ENCODE assay signal across 27 cellular contexts in the genomic region with DNA sequence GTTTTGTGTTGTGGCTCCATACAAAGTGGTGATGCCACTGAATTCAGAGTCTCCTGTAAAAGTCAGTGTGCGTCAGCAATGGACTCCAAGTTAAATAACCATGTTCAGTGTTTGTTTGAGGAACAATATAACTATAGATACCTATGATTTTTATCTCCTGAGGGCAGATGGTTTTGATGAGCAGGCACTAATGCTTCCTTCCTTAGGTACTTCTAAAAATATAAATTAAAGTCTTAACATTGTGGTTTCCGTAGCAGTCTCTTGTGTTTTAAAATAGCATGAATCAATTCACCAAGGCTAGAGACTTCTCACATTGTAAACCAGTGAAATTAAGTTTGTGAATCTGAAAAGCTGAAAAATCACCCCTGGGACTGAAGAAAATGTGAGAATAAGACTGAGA.
"Had no signal": no experiment of that assay in that cellular context is flagged by ENCODE, and none has a peak within 500 bp of the region (broad histone marks: within the 10 kb centered on the region; RNA-seq: fewer than 3 reads in every experiment).

No MANE protein-coding gene starts in this region.

- H3K9me3 ChIP-seq: ascending aorta, breast epithelium, colonic mucosa, esophagus squamous epithelium, gastroesophageal sphincter had no signal

- H2AFZ ChIP-seq: hepatocyte had no signal

- DNase-seq: activated CD4-positive, alpha-beta memory T cell treated with anti-CD3 and anti-CD28 coated beads, Interleukin-2, amount 10 ng/mL, durations not matched to agents 7 days and 5 days; activated CD4-positive, alpha-beta T cell treated with anti-CD3 and anti-CD28 coated beads for 1 hour; activated CD4-positive, alpha-beta T cell treated with anti-CD3 and anti-CD28 coated beads for 4 hours; activated CD4-positive, alpha-beta T cell treated with anti-CD3 and anti-CD28 coated beads, Interleukin-2, amount 10 ng/mL, durations not matched to agents 7 days and 5 days; activated CD4-positive, alpha-beta T cell treated with anti-CD3 and anti-CD28 coated beads, Interleukin-2, amount 50 U/mL, for 4 hours; activated CD4-positive, CD25-positive, alpha-beta regulatory T cell; activated CD8-positive, alpha-beta memory T cell treated with anti-CD3 and anti-CD28 coated beads, Interleukin-2, amount 50 U/mL, for 48 hours; activated gamma-delta T cell; activated naive CD4-positive, alpha-beta T cell; activated naive CD4-positive, alpha-beta T cell treated with anti-CD3 and anti-CD28 coated beads, Interleukin-2, amount 10 ng/mL, durations not matched to agents 7 days and 5 days; activated naive CD8-positive, alpha-beta T cell treated with anti-CD3 and anti-CD28 coated beads, Interleukin-2, amount 10 ng/mL, durations not matched to agents 7 days and 5 days; activated T-cell treated with anti-CD3 and anti-CD28 coated beads for 4 hours; activated T-cell treated with anti-CD3 and anti-CD28 coated beads, Interleukin-2, amount 50 U/mL, for 24 hours; activated T-cell treated with anti-CD3 and anti-CD28 coated beads, Interleukin-2, amount 50 U/mL, for 72 hours; central memory CD4-positive, alpha-beta T cell; cerebellar nuclear complex; colonic mucosa; effector CD8-positive, alpha-beta T cell; esophagus squamous epithelium; foreskin melanocyte; heart right ventricle had no signal

- H3K79me2 ChIP-seq: hepatocyte had no signal

- H3K27me3 ChIP-seq: ascending aorta, breast epithelium, cardiac muscle cell, colonic mucosa, gastroesophageal sphincter, hepatocyte had no signal

- H3K27ac ChIP-seq: ascending aorta, breast epithelium, cardiac muscle cell, colonic mucosa, epithelial cell of prostate, esophagus squamous epithelium, gastroesophageal sphincter, hepatocyte had no signal

- H3K4me2 ChIP-seq: hepatocyte had no signal

- H3K4me1 ChIP-seq: ascending aorta, breast epithelium, colonic mucosa, gastroesophageal sphincter, heart right ventricle had no signal

- H3K36me3 ChIP-seq: ascending aorta, breast epithelium, cardiac muscle cell, colonic mucosa, esophagus squamous epithelium, gastroesophageal sphincter, heart right ventricle had no signal

- H3K4me3 ChIP-seq: ascending aorta, cardiac muscle cell, colonic mucosa, gastroesophageal sphincter, heart right ventricle, hepatocyte had no signal
